ENCODE assay signal across 37 cellular contexts in genomic region chr6:95321106-95321505, GRCh38.
DNase-seq lines count a peak whose midpoint lies in the region; ATAC-seq, FAIRE-seq and TF ChIP-seq lines count a peak whose summit lies in the region.
"Had no signal": no experiment of that assay in that cellular context is flagged by ENCODE, and none has a peak within 500 bp of the region (broad histone marks: within the 10 kb centered on the region; RNA-seq: fewer than 3 reads in every experiment).

No MANE protein-coding gene starts in this region.

- H3K36me3 Mint-ChIP-seq in natural killer cell: no peaks in the 10 kb centered on the region
- H3K36me3 Mint-ChIP-seq: memory B cell had no signal

- no peak for TF ChIP-seq POLR2A in esophagus squamous epithelium (IDR thresholded peaks at IDR 0.05)

- H3K4me1 ChIP-seq in esophagus squamous epithelium: no peaks in the 10 kb centered on the region
- H3K4me1 ChIP-seq: adrenal gland, BE2C, breast epithelium, colonic mucosa, HAP-1, thyroid gland had no signal

- H3K27me3 Mint-ChIP-seq in natural killer cell (ENCODE audit: low read depth in 2 of 2): no peaks in the 10 kb centered on the region
- H3K27me3 Mint-ChIP-seq: activated CD4-positive, alpha-beta T cell treated with anti-CD3 and anti-CD28 coated beads, Interleukin-2, amount 10 ng/mL, durations not matched to agents 7 days and 5 days; memory B cell; stimulated activated naive CD8-positive, alpha-beta T cell treated with anti-CD3 and anti-CD28 coated beads, Interleukin-15, amount 100 ng/mL, for 72 hours had no signal

- H3K4me3 ChIP-seq in bronchial epithelial cell (ENCODE audit: low read depth, low read length): no peak overlapping the region
- no peak overlapping the region for H3K4me3 ChIP-seq in esophagus squamous epithelium
- H3K4me3 ChIP-seq: adrenal gland, breast epithelium, colonic mucosa, HAP-1, hepatocyte, MG63, smooth muscle cell, thyroid gland had no signal

- intact Hi-C loops in posterior cingulate gyrus (cut with DNase I) (no loop called here), natural killer cell (cut with micrococcal nuclease) (no loop called here), esophagus squamous epithelium (cut with DNase I) (no loop called here)

- WGBS in esophagus squamous epithelium, 2 donors: 53 to 83% methylated on average over 1 of the region's 1 CpG

- DNase-seq in HCEC 1CT (peak; percentile 78), NCI-H69 (lab: John Stamatoyannopoulos, UW) (peak; percentile 90), bronchial epithelial cell (ENCODE audit: low read depth) (peak; percentile 30), pons (ENCODE audit: low spot score) (peak; percentile 19), posterior cingulate gyrus (no peak), DMS114 treated with DMSO at 0.1 percent for 48 hours (lab: John Stamatoyannopoulos, UW; ENCODE audit: unreplicated experiment) (no peak), natural killer cell (no peak), esophagus squamous epithelium (lab: John Stamatoyannopoulos, UW) (no peak)
- DNase-seq: ACHN; activated CD4-positive, alpha-beta T cell treated with anti-CD3 and anti-CD28 coated beads, Interleukin-2, amount 10 ng/mL, durations not matched to agents 7 days and 5 days; activated naive CD4-positive, alpha-beta T cell; activated T-cell treated with anti-CD3 and anti-CD28 coated beads, Interleukin-2, amount 50 U/mL, for 48 hours; adrenal gland; BE2C; colonic mucosa; DND-41; effector memory CD4-positive, alpha-beta T cell; erythroblast; KG1; MG63; NCI-H1105 treated with DMSO at 0.1 percent for 48 hours; NCI-H2081 treated with DMSO at 0.1 percent for 48 hours; occipital lobe; Right ventricle myocardium superior; stimulated activated CD4-positive, alpha-beta T cell treated with anti-CD3 and anti-CD28 coated beads, Interleukin-1b, Interleukin-23, amount 100 ng/mL, for 48 hours; stimulated activated CD8-positive, alpha-beta memory T cell treated with anti-CD3 and anti-CD28 coated beads, Interleukin-4, amount 100 ng/mL, for 48 hours; stimulated activated naive CD8-positive, alpha-beta T cell treated with anti-CD3 and anti-CD28 coated beads, Interleukin-15, amount 100 ng/mL, for 72 hours; T1000; thyroid gland had no signal

- H3K27me3 ChIP-seq in bronchial epithelial cell (ENCODE audit: control insufficient read depth, insufficient read depth, low read length) (no peaks in the 10 kb centered on the region), esophagus squamous epithelium (no peaks in the 10 kb centered on the region)
- H3K27me3 ChIP-seq: adrenal gland, BE2C, breast epithelium, colonic mucosa, hepatocyte, MG63, thyroid gland had no signal

- no peaks in the 10 kb centered on the region for H3K36me3 ChIP-seq in bronchial epithelial cell (ENCODE audit: control insufficient read depth, insufficient read depth, low read length)
- H3K36me3 ChIP-seq in esophagus squamous epithelium: no peaks in the 10 kb centered on the region
- H3K36me3 ChIP-seq: adrenal gland, BE2C, breast epithelium, colonic mucosa, HAP-1, MG63, thyroid gland had no signal

- H3K27ac ChIP-seq in esophagus squamous epithelium: no peak overlapping the region
- H3K27ac ChIP-seq: adrenal gland, breast epithelium, colonic mucosa, hepatocyte, thyroid gland had no signal

- no peaks in the 10 kb centered on the region for H3K9me3 ChIP-seq in esophagus squamous epithelium
- H3K9me3 ChIP-seq: adrenal gland, BE2C, breast epithelium, colonic mucosa, HAP-1, MG63, thyroid gland had no signal

- no peak overlapping the region for H3K27ac Mint-ChIP-seq in natural killer cell
- H3K27ac Mint-ChIP-seq: activated CD4-positive, alpha-beta T cell treated with anti-CD3 and anti-CD28 coated beads, Interleukin-2, amount 10 ng/mL, durations not matched to agents 7 days and 5 days; memory B cell; stimulated activated naive CD8-positive, alpha-beta T cell treated with anti-CD3 and anti-CD28 coated beads, Interleukin-15, amount 100 ng/mL, for 72 hours had no signal

- TF ChIP-seq CTCF in bronchial epithelial cell (IDR thresholded peaks at IDR 0.05; ENCODE audit: insufficient read depth, low read length, severe bottlenecking) (no peak), natural killer cell (IDR thresholded peaks at IDR 0.05) (no peak), esophagus squamous epithelium (IDR thresholded peaks at IDR 0.05) (no peak)

- FAIRE-seq in bronchial epithelial cell (lab: Jason Lieb, UNC): no peak
- FAIRE-seq: frontal cortex, GM18507 had no signal

- peaks cover 3 to 5% of the 10 kb centered on the region in 2 donors for H3K9me3 Mint-ChIP-seq in natural killer cell
- H3K9me3 Mint-ChIP-seq: activated CD4-positive, alpha-beta T cell treated with anti-CD3 and anti-CD28 coated beads, Interleukin-2, amount 10 ng/mL, durations not matched to agents 7 days and 5 days; memory B cell; stimulated activated naive CD8-positive, alpha-beta T cell treated with anti-CD3 and anti-CD28 coated beads, Interleukin-15, amount 100 ng/mL, for 72 hours had no signal

- no peak for ATAC-seq in natural killer cell
- ATAC-seq: left lobe of liver; stimulated activated naive CD8-positive, alpha-beta T cell treated with anti-CD3 and anti-CD28 coated beads, Interleukin-15, amount 100 ng/mL, for 72 hours had no signal

- H3K4me1 Mint-ChIP-seq in natural killer cell: no peaks in the 10 kb centered on the region
- H3K4me1 Mint-ChIP-seq: activated CD4-positive, alpha-beta T cell treated with anti-CD3 and anti-CD28 coated beads, Interleukin-2, amount 10 ng/mL, durations not matched to agents 7 days and 5 days; memory B cell; stimulated activated naive CD8-positive, alpha-beta T cell treated with anti-CD3 and anti-CD28 coated beads, Interleukin-15, amount 100 ng/mL, for 72 hours had no signal

- no peak overlapping the region for H3K4me3 Mint-ChIP-seq in natural killer cell
- H3K4me3 Mint-ChIP-seq: activated CD4-positive, alpha-beta T cell treated with anti-CD3 and anti-CD28 coated beads, Interleukin-2, amount 10 ng/mL, durations not matched to agents 7 days and 5 days; memory B cell; stimulated activated naive CD8-positive, alpha-beta T cell treated with anti-CD3 and anti-CD28 coated beads, Interleukin-15, amount 100 ng/mL, for 72 hours had no signal

Comparison
In these comparisons a context has a peak if more than half of its experiments do, and no peak if none do; other contexts are left out.
1. DNase-seq: peak in HCEC 1CT (single experiment), NCI-H69 (single experiment), bronchial epithelial cell (single experiment) and pons (single experiment); none in posterior cingulate gyrus (0 of 10), DMS114 treated with DMSO at 0.1 percent for 48 hours (single experiment), natural killer cell (single experiment) and esophagus squamous epithelium (single experiment).